Comparison of ENCODE assay signal across 8 cellular contexts in genomic region chr9:7799934-7800285, GRCh38.
DNase-seq lines count a peak whose midpoint lies in the region; ATAC-seq and TF ChIP-seq lines count a peak whose summit lies in the region.

No MANE protein-coding gene starts in this region.

- H3K27me3 Mint-ChIP-seq in T-helper 1 cell treated with Interleukin-12 subunit alpha and Interleukin-12 subunit beta and Interleukin-4 antibody, amounts not matched to agents 30 μg/mL and 1 μg/mL, for 36 hours (ENCODE audit: low read depth), result no peaks in the 10 kb centered on the region

- no peaks in the 10 kb centered on the region for H3K9me3 Mint-ChIP-seq in T-helper 1 cell treated with Interleukin-12 subunit alpha and Interleukin-12 subunit beta and Interleukin-4 antibody, amounts not matched to agents 30 μg/mL and 1 μg/mL, for 36 hours

- ATAC-seq in HG03342 (IDR thresholded peaks at IDR 0.05; ENCODE audit: unreplicated experiment), result peak; percentile 30

- no peak overlapping the region for H3K27ac ChIP-seq in muscle layer of colon (ENCODE audit: low read depth, low read length)

- no peak overlapping the region for H3K9ac ChIP-seq in muscle layer of colon (ENCODE audit: low read length)

- H3K4me1 Mint-ChIP-seq in T-helper 1 cell treated with Interleukin-12 subunit alpha and Interleukin-12 subunit beta and Interleukin-4 antibody, amounts not matched to agents 30 μg/mL and 1 μg/mL, for 36 hours (ENCODE audit: low read depth), result peaks cover 12% of the 10 kb centered on the region

- H3K36me3 ChIP-seq in muscle layer of colon (ENCODE audit: insufficient read depth, low read length), result no peaks in the 10 kb centered on the region

- H3K36me3 Mint-ChIP-seq in T-helper 1 cell treated with Interleukin-12 subunit alpha and Interleukin-12 subunit beta and Interleukin-4 antibody, amounts not matched to agents 30 μg/mL and 1 μg/mL, for 36 hours (ENCODE audit: low read depth), result peaks cover 25% of the 10 kb centered on the region

- no peaks in the 10 kb centered on the region for H3K9me3 ChIP-seq in muscle layer of colon (ENCODE audit: low read length)

- H3K4me3 ChIP-seq in astrocyte of the cerebellum (ENCODE audit: low read depth, low read length) (peak overlapping the region; percentile 84), muscle layer of colon (ENCODE audit: low read depth in 1 of 2, low read length in 2 of 2) (peak overlapping the region; percentile 67 to 77)

- H3K27me3 ChIP-seq in muscle layer of colon (ENCODE audit: control insufficient read depth in 1 of 2, insufficient read depth in 2 of 2, low read length in 2 of 2), result no peaks in the 10 kb centered on the region

- in situ Hi-C loops in astrocyte of the cerebellum (cut with HindIII; ENCODE audit: low sequenced_read_pairs), result no loop called here

- no peak for TF ChIP-seq CTCF in astrocyte of the cerebellum (IDR thresholded peaks at IDR 0.05; ENCODE audit: low read depth, low read length, missing control alignments)

- H3K4me1 ChIP-seq in muscle layer of colon (ENCODE audit: insufficient read depth, low read length), result peaks cover 9% of the 10 kb centered on the region

- H3K4me3 Mint-ChIP-seq in T-helper 1 cell treated with Interleukin-12 subunit alpha and Interleukin-12 subunit beta and Interleukin-4 antibody, amounts not matched to agents 30 μg/mL and 1 μg/mL, for 36 hours, result peak overlapping the region; percentile 95

- DNase-seq in T-helper 1 cell (no peak), astrocyte of the cerebellum (ENCODE audit: low read depth) (no peak), DMS 273 (lab: John Stamatoyannopoulos, UW; ENCODE audit: unreplicated experiment) (no peak), midbrain (lab: John Stamatoyannopoulos, UW) (no peak), OCI-M1 (lab: John Stamatoyannopoulos, UW) (no peak)

- peak overlapping the region; percentile 93 for H3K27ac Mint-ChIP-seq in T-helper 1 cell treated with Interleukin-12 subunit alpha and Interleukin-12 subunit beta and Interleukin-4 antibody, amounts not matched to agents 30 μg/mL and 1 μg/mL, for 36 hours
